23 cellular contexts compared by ENCODE assay signal in the genomic region with DNA sequence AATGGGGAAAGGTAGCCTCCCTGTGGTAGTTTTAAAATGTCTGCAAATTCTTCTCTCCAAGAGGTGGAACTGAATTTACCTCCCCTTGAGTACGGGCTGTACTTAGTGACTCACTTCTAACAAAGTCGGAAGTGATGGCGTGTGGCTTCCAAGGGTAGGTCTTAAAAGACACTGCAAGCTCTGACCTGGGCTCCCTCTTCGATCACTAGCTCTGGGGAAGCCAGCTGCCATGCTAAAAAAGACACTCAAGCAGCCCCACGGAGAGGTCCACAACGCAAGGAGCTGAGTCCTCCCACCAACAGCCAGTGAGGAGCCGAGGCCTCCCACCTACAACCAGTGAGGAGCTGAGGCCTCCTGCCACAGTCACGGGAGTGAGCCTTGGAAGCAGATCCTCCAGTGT.
"Had no signal": no experiment of that assay in that cellular context is flagged by ENCODE, and none has a peak within 500 bp of the region (broad histone marks: within the 10 kb centered on the region; RNA-seq: fewer than 3 reads in every experiment).

No MANE protein-coding gene starts in this region.

- DNase-seq: activated CD4-positive, alpha-beta T cell treated with anti-CD3 and anti-CD28 coated beads for 36 hours; activated CD4-positive, alpha-beta T cell treated with anti-CD3 and anti-CD28 coated beads, Interleukin-2, amount 50 U/mL, for 48 hours; activated CD8-positive, alpha-beta memory T cell treated with anti-CD3 and anti-CD28 coated beads, Interleukin-2, amount 10 ng/mL, durations not matched to agents 7 days and 5 days; activated naive CD4-positive, alpha-beta T cell treated with anti-CD3 and anti-CD28 coated beads, Interleukin-2, amount 10 ng/mL, durations not matched to agents 7 days and 5 days; activated naive CD8-positive, alpha-beta T cell treated with anti-CD3 and anti-CD28 coated beads, Interleukin-2, amount 50 U/mL, for 24 hours; aorta; foreskin melanocyte; kidney; left ventricle myocardium inferior; mammary epithelial cell; naive B cell; stimulated activated CD4-positive, alpha-beta T cell treated with anti-CD3 and anti-CD28 coated beads, Interleukin-4, amount 100 ng/mL, for 4 hours had no signal

- H3K36me3 Mint-ChIP-seq: activated CD8-positive, alpha-beta memory T cell treated with anti-CD3 and anti-CD28 coated beads, Interleukin-2, amount 10 ng/mL, durations not matched to agents 7 days and 5 days; activated naive CD4-positive, alpha-beta T cell treated with anti-CD3 and anti-CD28 coated beads, Interleukin-2, amount 10 ng/mL, durations not matched to agents 7 days and 5 days; naive B cell; stimulated activated memory B cell treated with anti-CD40 and anti-IgM and Interleukin-4, amounts not matched to agents 10 μg/mL and 1 μg/mL and 100 μg/mL, for 72 hours; WTC11 had no signal

- H3K4me3 Mint-ChIP-seq: activated CD4-positive, alpha-beta T cell treated with anti-CD3 and anti-CD28 coated beads for 36 hours; activated CD8-positive, alpha-beta memory T cell treated with anti-CD3 and anti-CD28 coated beads, Interleukin-2, amount 10 ng/mL, durations not matched to agents 7 days and 5 days; activated naive CD4-positive, alpha-beta T cell treated with anti-CD3 and anti-CD28 coated beads, Interleukin-2, amount 10 ng/mL, durations not matched to agents 7 days and 5 days; activated naive CD8-positive, alpha-beta T cell treated with anti-CD3 and anti-CD28 coated beads, Interleukin-2, amount 50 U/mL, for 24 hours; naive B cell; neural progenitor cell; stimulated activated memory B cell treated with anti-CD40 and anti-IgM and Interleukin-4, amounts not matched to agents 10 μg/mL and 1 μg/mL and 100 μg/mL, for 72 hours; WTC11 had no signal

- H3K36me3 ChIP-seq: left ventricle myocardium inferior, neural progenitor cell, prostate gland, right atrium auricular region had no signal

- H3K27me3 ChIP-seq: dorsolateral prefrontal cortex, neural progenitor cell, right atrium auricular region had no signal

- H3K27ac ChIP-seq: dorsolateral prefrontal cortex, epithelial cell of prostate, left ventricle myocardium inferior, neural progenitor cell, prostate gland, right atrium auricular region, SK-N-MC, skin epidermis had no signal

- H3K4me1 Mint-ChIP-seq: activated CD4-positive, alpha-beta T cell treated with anti-CD3 and anti-CD28 coated beads for 36 hours; activated CD8-positive, alpha-beta memory T cell treated with anti-CD3 and anti-CD28 coated beads, Interleukin-2, amount 10 ng/mL, durations not matched to agents 7 days and 5 days; activated naive CD4-positive, alpha-beta T cell treated with anti-CD3 and anti-CD28 coated beads, Interleukin-2, amount 10 ng/mL, durations not matched to agents 7 days and 5 days; activated naive CD8-positive, alpha-beta T cell treated with anti-CD3 and anti-CD28 coated beads, Interleukin-2, amount 50 U/mL, for 24 hours; stimulated activated memory B cell treated with anti-CD40 and anti-IgM and Interleukin-4, amounts not matched to agents 10 μg/mL and 1 μg/mL and 100 μg/mL, for 72 hours had no signal

- H3K27ac Mint-ChIP-seq: activated CD4-positive, alpha-beta T cell treated with anti-CD3 and anti-CD28 coated beads for 36 hours; activated CD8-positive, alpha-beta memory T cell treated with anti-CD3 and anti-CD28 coated beads, Interleukin-2, amount 10 ng/mL, durations not matched to agents 7 days and 5 days; activated naive CD4-positive, alpha-beta T cell treated with anti-CD3 and anti-CD28 coated beads, Interleukin-2, amount 10 ng/mL, durations not matched to agents 7 days and 5 days; activated naive CD8-positive, alpha-beta T cell treated with anti-CD3 and anti-CD28 coated beads, Interleukin-2, amount 50 U/mL, for 24 hours; activated T-helper 2 cell treated with anti-CD3 and anti-CD28 coated beads, Interferon-gamma antibody, Interleukin-2, Interleukin-4, amounts not matched to agents 10 μg/mL and 5 μg/mL and 100 μg/mL, durations not matched to agents 14 hours and 24 hours and 36 hours; naive B cell; neural progenitor cell; stimulated activated memory B cell treated with anti-CD40 and anti-IgM and Interleukin-4, amounts not matched to agents 10 μg/mL and 1 μg/mL and 100 μg/mL, for 72 hours; WTC11 had no signal

- H3K4me1 ChIP-seq: neural progenitor cell, prostate gland had no signal

- H3K9me3 Mint-ChIP-seq: activated naive CD4-positive, alpha-beta T cell treated with anti-CD3 and anti-CD28 coated beads, Interleukin-2, amount 10 ng/mL, durations not matched to agents 7 days and 5 days; activated naive CD8-positive, alpha-beta T cell treated with anti-CD3 and anti-CD28 coated beads, Interleukin-2, amount 50 U/mL, for 24 hours; activated T-helper 2 cell treated with anti-CD3 and anti-CD28 coated beads, Interferon-gamma antibody, Interleukin-2, Interleukin-4, amounts not matched to agents 10 μg/mL and 5 μg/mL and 100 μg/mL, durations not matched to agents 14 hours and 24 hours and 36 hours; naive B cell; neural progenitor cell; stimulated activated memory B cell treated with anti-CD40 and anti-IgM and Interleukin-4, amounts not matched to agents 10 μg/mL and 1 μg/mL and 100 μg/mL, for 72 hours; WTC11 had no signal

- H3K27me3 Mint-ChIP-seq: activated CD4-positive, alpha-beta T cell treated with anti-CD3 and anti-CD28 coated beads for 36 hours; activated CD8-positive, alpha-beta memory T cell treated with anti-CD3 and anti-CD28 coated beads, Interleukin-2, amount 10 ng/mL, durations not matched to agents 7 days and 5 days; activated naive CD8-positive, alpha-beta T cell treated with anti-CD3 and anti-CD28 coated beads, Interleukin-2, amount 50 U/mL, for 24 hours; naive B cell had no signal

- H3K4me3 ChIP-seq: dorsolateral prefrontal cortex, left ventricle myocardium inferior, neural progenitor cell, prostate gland, right atrium auricular region, SK-N-MC, skin epidermis, thoracic aorta had no signal

- H3K9me3 ChIP-seq: left ventricle myocardium inferior, prostate gland, right atrium auricular region, thoracic aorta had no signal
